15 cellular contexts compared by ENCODE assay signal in the genomic region with DNA sequence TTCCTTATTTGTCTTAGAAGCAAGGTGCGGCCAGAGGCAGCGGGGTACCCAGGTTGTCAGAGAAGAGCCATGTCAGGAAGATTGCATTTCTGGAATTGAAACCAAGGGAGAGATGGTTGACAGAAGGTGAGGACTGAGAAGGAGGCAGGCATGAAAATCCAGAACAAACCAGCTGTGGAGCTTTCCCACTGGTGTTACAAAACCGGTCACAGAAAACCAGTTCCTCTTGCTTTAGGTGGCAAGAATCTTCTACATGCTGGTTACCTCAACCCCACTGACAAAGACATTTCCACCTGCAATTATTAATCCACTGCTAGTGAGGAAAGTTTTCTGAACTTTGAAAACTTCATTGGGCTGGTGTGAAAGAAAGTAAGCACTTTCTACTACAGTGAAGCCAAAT.
A peak's percentile ranks its signal among the peaks of the same experiment; 100 is the strongest.
DNase-seq lines count a peak whose midpoint lies in the region; ATAC-seq, FAIRE-seq and TF ChIP-seq lines count a peak whose summit lies in the region.
"Had no signal": no experiment of that assay in that cellular context is flagged by ENCODE, and none has a peak within 500 bp of the region (broad histone marks: within the 10 kb centered on the region; RNA-seq: fewer than 3 reads in every experiment).

No MANE protein-coding gene starts in this region.

- H3K4me3 ChIP-seq in kidney (ENCODE audit: low read length in 2 of 2): peak overlapping the region in 1 of 2 donors; percentile 30
- H3K4me3 ChIP-seq in upper lobe of left lung: no peak overlapping the region
- H3K4me3 ChIP-seq: right lobe of liver, transverse colon had no signal

- H3K4me1 ChIP-seq in kidney (ENCODE audit: control insufficient read depth in 1 of 2, insufficient read depth in 1 of 2, low read depth in 1 of 2, low read length in 2 of 2): peaks cover 3 to 35% of the 10 kb centered on the region in 2 donors
- H3K4me1 ChIP-seq in upper lobe of left lung: peaks cover 14 to 55% (median 47%) of the 10 kb centered on the region in 4 donors

- H3K27ac ChIP-seq in kidney (ENCODE audit: low read depth in 2 of 2, low read length in 2 of 2): peak overlapping the region; percentile 88 to 91
- peak overlapping the region; percentile 43 to 85 (median 68) for H3K27ac ChIP-seq in upper lobe of left lung

- WGBS in upper lobe of left lung, 2 donors: 68 to 88% methylated on average over 3 of the region's 3 CpGs

- no peak overlapping the region for H3K4me3 Mint-ChIP-seq in activated naive CD4-positive, alpha-beta T cell treated with anti-CD3 and anti-CD28 coated beads, Interleukin-2, amount 10 ng/mL, durations not matched to agents 7 days and 5 days
- H3K4me3 Mint-ChIP-seq in T-cell: peak overlapping the region in 1 of 3 donors; percentile 40

- POLR2A ChIA-PET in T-cell (lab: Charles Lee): no interaction called here

- H3K27ac Mint-ChIP-seq in activated naive CD4-positive, alpha-beta T cell treated with anti-CD3 and anti-CD28 coated beads, Interleukin-2, amount 10 ng/mL, durations not matched to agents 7 days and 5 days: peak overlapping the region; percentile 35
- peak overlapping the region; percentile 76 to 84 for H3K27ac Mint-ChIP-seq in T-cell
- H3K27ac Mint-ChIP-seq: brain had no signal

- H3K9me3 ChIP-seq in kidney (ENCODE audit: control insufficient read depth in 1 of 2, low read length in 2 of 2) (no peaks in the 10 kb centered on the region), upper lobe of left lung (no peaks in the 10 kb centered on the region)
- H3K9me3 ChIP-seq: right lobe of liver, transverse colon had no signal

- FAIRE-seq in kidney (lab: Jason Lieb, UNC): no peak

- peaks cover 54% of the 10 kb centered on the region for H3K4me1 Mint-ChIP-seq in activated naive CD4-positive, alpha-beta T cell treated with anti-CD3 and anti-CD28 coated beads, Interleukin-2, amount 10 ng/mL, durations not matched to agents 7 days and 5 days
- peaks cover 60 to 81% (median 70%) of the 10 kb centered on the region in 3 donors for H3K4me1 Mint-ChIP-seq in T-cell
- H3K4me1 Mint-ChIP-seq: brain had no signal

- H3K9me3 Mint-ChIP-seq in activated naive CD4-positive, alpha-beta T cell treated with anti-CD3 and anti-CD28 coated beads, Interleukin-2, amount 10 ng/mL, durations not matched to agents 7 days and 5 days: no peaks in the 10 kb centered on the region
- no peaks in the 10 kb centered on the region for H3K9me3 Mint-ChIP-seq in T-cell
- H3K9me3 Mint-ChIP-seq: brain had no signal

- no peak for DNase-seq in activated naive CD4-positive, alpha-beta T cell treated with anti-CD3 and anti-CD28 coated beads, Interleukin-2, amount 10 ng/mL, durations not matched to agents 7 days and 5 days
- DNase-seq in activated naive CD4-positive, alpha-beta T cell (lab: John Stamatoyannopoulos, UW): no peak
- DNase-seq in T-cell: no peak
- DNase-seq in kidney: no peak
- peak in 1 of 2 donors; percentile 42 for DNase-seq in upper lobe of left lung
- no peak for DNase-seq in SW480 (ENCODE audit: low spot score)
- no peak for DNase-seq in activated CD4-positive, alpha-beta T cell treated with anti-CD3 and anti-CD28 coated beads for 4 hours
- DNase-seq: activated CD8-positive, alpha-beta memory T cell treated with anti-CD3 and anti-CD28 coated beads, Interleukin-2, amount 50 U/mL, for 4 hours; erythroblast; NCI-H1436; OCI-M1; right lobe of liver; transverse colon had no signal

- no peak for TF ChIP-seq EP300 in upper lobe of left lung (IDR thresholded peaks at IDR 0.05)

- H3K36me3 ChIP-seq in kidney (ENCODE audit: control insufficient read depth in 1 of 2, insufficient read depth in 2 of 2, low read length in 2 of 2): no peaks in the 10 kb centered on the region
- H3K36me3 ChIP-seq in upper lobe of left lung: no peaks in the 10 kb centered on the region
- H3K36me3 ChIP-seq: right lobe of liver, transverse colon had no signal

- CTCF ChIA-PET in activated naive CD4-positive, alpha-beta T cell treated with anti-CD3 and anti-CD28 coated beads, Interleukin-2, amount 10 ng/mL, durations not matched to agents 7 days and 5 days (lab: Charles Lee): no interaction called here
- CTCF ChIA-PET in T-cell (lab: Charles Lee): interaction anchor here in 1 of 2 donors (1.2 kb wide), 1 partner anchor 26 kb away, joined by 3 read pairs; no protein-coding TSS in a partner anchor

- no peaks in the 10 kb centered on the region for H3K27me3 Mint-ChIP-seq in activated naive CD4-positive, alpha-beta T cell treated with anti-CD3 and anti-CD28 coated beads, Interleukin-2, amount 10 ng/mL, durations not matched to agents 7 days and 5 days
- no peaks in the 10 kb centered on the region for H3K27me3 Mint-ChIP-seq in T-cell

- H3K9ac ChIP-seq in kidney (ENCODE audit: low read length in 2 of 2): peak overlapping the region in 1 of 2 donors; percentile 31

- TF ChIP-seq CTCF in kidney (IDR thresholded peaks at IDR 0.05; ENCODE audit: borderline replicate concordance, extremely low read depth, insufficient read depth) (no peak), upper lobe of left lung (IDR thresholded peaks at IDR 0.05) (no peak)

- ATAC-seq in T-cell (replicated peaks in 1 of 4) (no peak), upper lobe of left lung (ENCODE audit: low FRiP score in 2 of 2) (no peak), GM21367 (IDR thresholded peaks at IDR 0.05; ENCODE audit: unreplicated experiment) (no peak)

- intact Hi-C loops in kidney (cut with DNase I): no loop called here

- H3K36me3 Mint-ChIP-seq in activated naive CD4-positive, alpha-beta T cell treated with anti-CD3 and anti-CD28 coated beads, Interleukin-2, amount 10 ng/mL, durations not matched to agents 7 days and 5 days: no peaks in the 10 kb centered on the region
- no peaks in the 10 kb centered on the region for H3K36me3 Mint-ChIP-seq in T-cell
- H3K36me3 Mint-ChIP-seq: brain had no signal

- no peaks in the 10 kb centered on the region for H3K27me3 ChIP-seq in upper lobe of left lung
- H3K27me3 ChIP-seq: right lobe of liver, transverse colon had no signal

- TF ChIP-seq POLR2A in upper lobe of left lung (IDR thresholded peaks at IDR 0.05): no peak
